Comparison of ENCODE assay signal across 35 cellular contexts in the genomic region with DNA sequence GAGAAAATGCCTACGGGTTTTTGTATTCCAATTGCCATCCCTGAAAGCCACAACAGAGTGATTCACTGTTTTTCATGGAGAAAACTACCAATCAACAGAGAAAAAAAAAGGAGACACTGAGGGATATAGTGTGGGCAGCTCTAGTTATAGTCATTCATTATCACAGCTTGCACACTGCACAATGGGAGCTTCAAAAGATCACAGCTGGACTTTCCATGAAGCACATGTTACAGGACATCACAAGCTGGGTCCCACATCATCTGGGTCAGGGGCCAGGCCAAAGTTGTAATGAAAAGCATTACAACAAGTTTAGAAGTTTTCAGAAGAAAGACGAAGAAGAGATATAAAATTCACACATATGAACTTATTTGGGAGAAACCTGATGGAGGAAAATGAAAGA. TPM values are rescaled to one million over a fixed set of nuclear protein-coding genes. Genes with fewer than 3 reads are reported as not detected.
DNase-seq lines count a peak whose midpoint lies in the region; ATAC-seq and TF ChIP-seq lines count a peak whose summit lies in the region.
"Had no signal": no experiment of that assay in that cellular context is flagged by ENCODE, and none has a peak within 500 bp of the region (broad histone marks: within the 10 kb centered on the region; RNA-seq: fewer than 3 reads in every experiment).

No MANE protein-coding gene starts in this region.

- peak overlapping the region; percentile 44 for H3K27ac Mint-ChIP-seq in neural crest cell (ENCODE audit: unreplicated experiment)
- H3K27ac Mint-ChIP-seq: activated CD4-positive, alpha-beta T cell treated with anti-CD3 and anti-CD28 coated beads, Interleukin-2, amount 10 ng/mL, durations not matched to agents 24 days and 14 days; activated naive CD8-positive, alpha-beta T cell treated with anti-CD3 and anti-CD28 coated beads for 36 hours; effector memory CD8-positive, alpha-beta T cell; memory B cell; WTC11 had no signal

- H3K4me1 ChIP-seq in transverse colon: peaks cover 0 to 18% (median 1%) of the 10 kb centered on the region in 4 donors
- H3K4me1 ChIP-seq: Peyer's patch, right lobe of liver, SJCRH30 had no signal

- H3K9me3 Mint-ChIP-seq in neural crest cell: peaks cover 3% of the 10 kb centered on the region
- H3K9me3 Mint-ChIP-seq: activated CD4-positive, alpha-beta T cell treated with anti-CD3 and anti-CD28 coated beads, Interleukin-2, amount 10 ng/mL, durations not matched to agents 24 days and 14 days; activated naive CD8-positive, alpha-beta T cell treated with anti-CD3 and anti-CD28 coated beads for 36 hours; effector memory CD8-positive, alpha-beta T cell; memory B cell; WTC11 had no signal

- 67 to 74% methylated on average over 2 of the region's 2 CpGs for WGBS in transverse colon (ENCODE audit: low coverage in 1 of 2), 2 donors

- DNase-seq in NCI-H146 (lab: John Stamatoyannopoulos, UW) (peak; percentile 3), NCI-H146 treated with DMSO at 0.1 percent for 48 hours (lab: John Stamatoyannopoulos, UW; ENCODE audit: unreplicated experiment) (no peak), Right ventricle myocardium superior (peak; percentile 44), neural crest cell (ENCODE audit: low read depth, low spot score) (no peak), transverse colon (no peak), left lobe of liver (ENCODE audit: low spot score) (no peak), ureter (ENCODE audit: low spot score) (no peak)
- DNase-seq: activated CD4-positive, alpha-beta T cell treated with anti-CD3 and anti-CD28 coated beads, Interleukin-2, amount 10 ng/mL, durations not matched to agents 24 days and 14 days; activated gamma-delta T cell; activated naive CD8-positive, alpha-beta T cell treated with anti-CD3 and anti-CD28 coated beads for 36 hours; activated T-cell treated with anti-CD3 and anti-CD28 coated beads, Interleukin-2, amount 50 U/mL, for 1 hour; anterior cingulate cortex; caudate nucleus; COR-L47; DMS79; effector memory CD8-positive, alpha-beta T cell; erythroblast; head of caudate nucleus; NCI-H2081 treated with DMSO at 0.1 percent for 48 hours; NCI-H345; NCI-H748 treated with DMSO at 0.1 percent for 48 hours; Peyer's patch; right lobe of liver; SJCRH30; stimulated activated CD4-positive, alpha-beta T cell treated with anti-CD3 and anti-CD28 coated beads, Interleukin-4, amount 100 ng/mL, for 24 hours; substantia nigra; T-helper 1 cell had no signal

- peak overlapping the region; percentile 17 for H3K4me3 Mint-ChIP-seq in neural crest cell
- H3K4me3 Mint-ChIP-seq: activated CD4-positive, alpha-beta T cell treated with anti-CD3 and anti-CD28 coated beads, Interleukin-2, amount 10 ng/mL, durations not matched to agents 24 days and 14 days; activated naive CD8-positive, alpha-beta T cell treated with anti-CD3 and anti-CD28 coated beads for 36 hours; effector memory CD8-positive, alpha-beta T cell; memory B cell; WTC11 had no signal

- ATAC-seq in Right ventricle myocardium superior (ENCODE audit: poor library complexity) (peak; percentile 74), left lobe of liver (no peak), GM18909 (IDR thresholded peaks at IDR 0.05; ENCODE audit: poor library complexity, unreplicated experiment) (no peak)
- ATAC-seq: effector memory CD8-positive, alpha-beta T cell; HCT116; right lobe of liver; WTC11 had no signal

- peak overlapping the region in 3 of 4 donors; percentile 20 to 72 (median 29) for H3K27ac ChIP-seq in transverse colon
- H3K27ac ChIP-seq: 22Rv1; BLaER1 treated with 17β-estradiol and CSF1 and Interleukin-3, amounts not matched to agents 10 nM and 100 nM; HL-60; KMS-11; right lobe of liver; SJCRH30 had no signal

- no peaks in the 10 kb centered on the region for H3K27me3 Mint-ChIP-seq in neural crest cell (ENCODE audit: low read depth)

- TF ChIP-seq POLR2A in transverse colon (IDR thresholded peaks at IDR 0.05): no peak

- H3K36me3 ChIP-seq in transverse colon: no peaks in the 10 kb centered on the region
- H3K36me3 ChIP-seq: BLaER1 treated with 17β-estradiol and CSF1 and Interleukin-3, amounts not matched to agents 10 nM and 100 nM; Peyer's patch; right lobe of liver; SJCRH30 had no signal

- TF ChIP-seq CTCF in neural crest cell (conservative IDR thresholded peaks at IDR 0.05) (no peak), transverse colon (IDR thresholded peaks at IDR 0.05) (no peak)

- TF ChIP-seq EP300 in transverse colon (IDR thresholded peaks at IDR 0.05; ENCODE audit: low read depth): no peak

- H3K4me3 ChIP-seq in transverse colon: no peak overlapping the region
- H3K4me3 ChIP-seq: BLaER1 treated with 17β-estradiol and CSF1 and Interleukin-3, amounts not matched to agents 10 nM and 100 nM; Peyer's patch; right lobe of liver; SJCRH30 had no signal

- in situ Hi-C loops in transverse colon (cut with MboI; ENCODE audit: low pct_ligation_motif_present in 1 of 4, low pct_unique_long_range_greater_than_20kb in 1 of 4, low sequenced_read_pairs in 3 of 4): no loop called here

- H3K9me3 ChIP-seq in transverse colon: no peaks in the 10 kb centered on the region
- H3K9me3 ChIP-seq: BLaER1 treated with 17β-estradiol and CSF1 and Interleukin-3, amounts not matched to agents 10 nM and 100 nM; Peyer's patch; right lobe of liver; SJCRH30 had no signal

- H3K36me3 Mint-ChIP-seq in neural crest cell (ENCODE audit: low read depth): no peaks in the 10 kb centered on the region
- H3K36me3 Mint-ChIP-seq: activated naive CD8-positive, alpha-beta T cell treated with anti-CD3 and anti-CD28 coated beads for 36 hours; memory B cell; WTC11 had no signal

- intact Hi-C loops in Right ventricle myocardium superior (cut with DNase I): no loop called here
- intact Hi-C loops in transverse colon (cut with DNase I; ENCODE audit: low total_unique reads): loop anchor here (2.0 kb wide), 1 partner anchor 27 kb away; no protein-coding TSS in a partner anchor

- H3K4me1 Mint-ChIP-seq in neural crest cell: peaks cover 40% of the 10 kb centered on the region
- H3K4me1 Mint-ChIP-seq: activated CD4-positive, alpha-beta T cell treated with anti-CD3 and anti-CD28 coated beads, Interleukin-2, amount 10 ng/mL, durations not matched to agents 24 days and 14 days; activated naive CD8-positive, alpha-beta T cell treated with anti-CD3 and anti-CD28 coated beads for 36 hours; memory B cell had no signal

- no peaks in the 10 kb centered on the region for H3K27me3 ChIP-seq in transverse colon
- H3K27me3 ChIP-seq: BLaER1 treated with 17β-estradiol and CSF1 and Interleukin-3, amounts not matched to agents 10 nM and 100 nM; Peyer's patch; right lobe of liver; SJCRH30 had no signal

RNA-seq across cellular contexts. Expression of a gene that starts 41.5 kb away (rescaled TPM):
- 4.1 TPM for total RNA-seq in Right ventricle myocardium superior
- total RNA-seq in neural crest cell: 0.61 and 1.1 TPM in 2 replicates
- total RNA-seq in transverse colon: 10 to 100 TPM in 2 of 4 donors, 1 to 10 TPM in 2; 3.6 to 12.6 (median 8.6) TPM
- 1.5 TPM for total RNA-seq in left lobe of liver
- 22.2 TPM for total RNA-seq in ureter
- total RNA-seq: activated CD4-positive, alpha-beta T cell treated with anti-CD3 and anti-CD28 coated beads, Interleukin-2, amount 10 ng/mL, durations not matched to agents 24 days and 14 days; activated naive CD8-positive, alpha-beta T cell treated with anti-CD3 and anti-CD28 coated beads for 36 hours; SJCRH30 had no signal

Comparison
In these comparisons a context has a peak if more than half of its experiments do, and no peak if none do; other contexts are left out.
1. DNase-seq: peak in NCI-H146 (single experiment) and Right ventricle myocardium superior (single experiment); none in NCI-H146 treated with DMSO at 0.1 percent for 48 hours (single experiment), neural crest cell (single experiment), transverse colon (single experiment), left lobe of liver (single experiment) and ureter (single experiment).